In genomic region chr20:61802721-61803311, GRCh38 we compare ENCODE assay signal across 19 cellular contexts.
A peak's percentile ranks its signal among the peaks of the same experiment; 100 is the strongest.
DNase-seq lines count a peak whose midpoint lies in the region; ATAC-seq, FAIRE-seq and TF ChIP-seq lines count a peak whose summit lies in the region.
"Had no signal": no experiment of that assay in that cellular context is flagged by ENCODE, and none has a peak within 500 bp of the region (broad histone marks: within the 10 kb centered on the region; RNA-seq: fewer than 3 reads in every experiment).

No MANE protein-coding gene starts in this region.

- H2BK12ac ChIP-seq in H1 (ENCODE audit: low read depth, low read length): no peak overlapping the region

- no peak overlapping the region for H3K14ac ChIP-seq in H1 (ENCODE audit: insufficient read length)

- TF ChIP-seq RAD21 in H1 (IDR thresholded peaks at IDR 0.05 in 1 of 2, conservative IDR thresholded peaks at IDR 0.05 in 1 of 2; ENCODE audit: low read depth in 2 of 2, low read length in 2 of 2): no peak

- peak overlapping the region; percentile 54 for H4K91ac ChIP-seq in H1 (replicated peaks; ENCODE audit: insufficient read length, low read length)

- CTCF ChIA-PET in H1 (lab: Charles Lee; ENCODE audit: partially characterized antibody): interaction anchor here (1.5 kb wide), 1 partner anchor 15 kb away, joined by 4 read pairs; no protein-coding TSS in a partner anchor

- H3K4me1 Mint-ChIP-seq in nephron progenitor cell: peaks cover 29% of the 10 kb centered on the region

- no peak overlapping the region; the same call in 1 of the 2 replicates for H3K18ac ChIP-seq in H1 (ENCODE audit: extremely low read depth, low read length)

- no peaks in the 10 kb centered on the region for H3K79me2 ChIP-seq in H1 (ENCODE audit: control insufficient read depth in 1 of 2, insufficient read depth in 2 of 2, low read length in 2 of 2)

- no peak overlapping the region for H3K9ac ChIP-seq in H1 (replicated peaks in 1 of 4; ENCODE audit: extremely low read depth in 1 of 4, low read depth in 3 of 4, low read length in 3 of 4)

- no peak for ATAC-seq in thoracic aorta (ENCODE audit: insufficient number of reproducible peaks, low FRiP score, low read depth)
- ATAC-seq in HG03521 (IDR thresholded peaks at IDR 0.05; ENCODE audit: unreplicated experiment): no peak
- ATAC-seq in HG02588 (IDR thresholded peaks at IDR 0.05; ENCODE audit: unreplicated experiment): no peak
- ATAC-seq in HG02642 (IDR thresholded peaks at IDR 0.05; ENCODE audit: poor library complexity, unreplicated experiment): no peak

- no peak overlapping the region for H3K4me3 Mint-ChIP-seq in nephron progenitor cell

- H3K36me3 ChIP-seq in left ventricle myocardium inferior: no peaks in the 10 kb centered on the region
- H3K36me3 ChIP-seq in H1 (ENCODE audit: control insufficient read depth in 2 of 4, insufficient read depth in 4 of 4, low read length in 3 of 4): no peaks in the 10 kb centered on the region
- H3K36me3 ChIP-seq in thoracic aorta: no peaks in the 10 kb centered on the region

- H4K5ac ChIP-seq in H1 (ENCODE audit: insufficient read length, low read depth, low read length): no peak overlapping the region

- intact Hi-C loops in left ventricle myocardium inferior (cut with micrococcal nuclease) (no loop called here), cardiac septum (cut with DNase I) (no loop called here)

- no peak overlapping the region for H3K23ac ChIP-seq in H1 (ENCODE audit: insufficient read length)

- peak overlapping the region; percentile 64; the same call in 1 of the 2 replicates for H4K8ac ChIP-seq in H1 (ENCODE audit: extremely low read depth, insufficient read depth, low read length)

- no peaks in the 10 kb centered on the region for H3K79me1 ChIP-seq in H1 (ENCODE audit: low read depth, low read length)

- TF ChIP-seq CTCF in left ventricle myocardium inferior (IDR thresholded peaks at IDR 0.05; ENCODE audit: borderline replicate concordance) (no peak), H1 (IDR thresholded peaks at IDR 0.05; ENCODE audit: control extremely low read depth in 1 of 3, insufficient read depth in 1 of 3, low read depth in 1 of 3, low read length in 3 of 3) (no peak), nephron progenitor cell (IDR thresholded peaks at IDR 0.05) (no peak), thoracic aorta (IDR thresholded peaks at IDR 0.05) (no peak)

- H3K36me3 Mint-ChIP-seq in nephron progenitor cell (ENCODE audit: low read depth): no peaks in the 10 kb centered on the region

- H2BK20ac ChIP-seq in H1 (ENCODE audit: low read length): no peak overlapping the region

- 94% methylated on average over 34 of the region's 36 CpGs; no CpG with 5 or more reads in 1 of the 2 experiments for WGBS in H1 (ENCODE audit: extremely low coverage in 1 of 2, insufficient coverage in 1 of 2, insufficient read length in 1 of 2, insufficient replicate concordance in 2 of 2, low coverage in 1 of 2, low lambda C conversion rate in 2 of 2, missing lambda C conversion rate in 1 of 2), 2 experiments

- H3K27me3 ChIP-seq in left ventricle myocardium inferior (ENCODE audit: low read depth): peaks cover 100% of the 10 kb centered on the region
- H3K27me3 ChIP-seq in H1 (replicated peaks in 1 of 4; ENCODE audit: control insufficient read depth in 3 of 4, extremely low read depth in 1 of 4, insufficient read depth in 3 of 4, low read length in 3 of 4): peaks cover 0 to 5% (median 2%) of the 10 kb centered on the region in 4 experiments; a peak in 3 of 7 replicates
- H3K27me3 ChIP-seq in thoracic aorta (replicated peaks; ENCODE audit: insufficient read depth): no peaks in the 10 kb centered on the region

- H3K9me3 ChIP-seq in left ventricle myocardium inferior (replicated peaks) (no peaks in the 10 kb centered on the region), H1 (ENCODE audit: insufficient read depth in 2 of 2, low read depth in 1 of 2, low read length in 1 of 2) (no peaks in the 10 kb centered on the region), thoracic aorta (no peaks in the 10 kb centered on the region)

- no peak overlapping the region for H3K4me3 ChIP-seq in left ventricle myocardium inferior
- H3K4me3 ChIP-seq in H1 (ENCODE audit: extremely low read depth in 1 of 4, insufficient read depth in 2 of 4, low read depth in 3 of 4, low read length in 4 of 4): no peak overlapping the region
- H3K4me3 ChIP-seq in thoracic aorta: peak overlapping the region; percentile 43

- H3K27ac ChIP-seq in left ventricle myocardium inferior (replicated peaks) (no peak overlapping the region), H1 (ENCODE audit: low read depth, low read length) (no peak overlapping the region), thoracic aorta (no peak overlapping the region)

- no peak overlapping the region for H2BK120ac ChIP-seq in H1 (replicated peaks; ENCODE audit: low read depth, low read length)

- POLR2A ChIA-PET in H1 (lab: Charles Lee; ENCODE audit: partially characterized antibody): interaction anchor here (0.7 kb wide), 1 partner anchor 599 kb away, joined by 6 read pairs; no protein-coding TSS in a partner anchor

- DNase-seq in left ventricle myocardium inferior (peak; percentile 12), cardiac septum (ENCODE audit: low spot score) (no peak), H1 (ENCODE audit: low read depth in 1 of 2, low spot score in 2 of 2) (no peak), nephron progenitor cell (no peak), thoracic aorta (ENCODE audit: low spot score) (no peak)
- DNase-seq: Caco-2, GOT3, Karpas-422, NCI-H1417 treated with DMSO at 0.1 percent for 48 hours, NCI-H2029, NCI-H524, OCI-M1, RPMI8226 had no signal

- no peak for TF ChIP-seq POLR2A in H1 (IDR thresholded peaks at IDR 0.05; ENCODE audit: control extremely low read depth in 1 of 2, low read depth in 2 of 2, low read length in 2 of 2)

- no peak overlapping the region for H2AK5ac ChIP-seq in H1 (ENCODE audit: low read depth, low read length)

- FAIRE-seq in H1 (lab: Jason Lieb, UNC): no peak
- FAIRE-seq: A204.1, G401.6, GM12892 had no signal

- peaks cover 27% of the 10 kb centered on the region for H3K27me3 Mint-ChIP-seq in nephron progenitor cell (ENCODE audit: low read depth, poor library complexity)

- peak overlapping the region; percentile 94 for H3K27ac Mint-ChIP-seq in nephron progenitor cell

- H2AFZ ChIP-seq in H1 (ENCODE audit: low read length): no peak overlapping the region

- H3K4me1 ChIP-seq in left ventricle myocardium inferior (peaks cover 5% of the 10 kb centered on the region), H1 (replicated peaks in 1 of 4; ENCODE audit: control insufficient read depth in 3 of 4, insufficient read depth in 4 of 4, low read length in 3 of 4) (peaks cover 0 to 2% (median 0%) of the 10 kb centered on the region in 4 experiments; a peak in 2 of 7 replicates), thoracic aorta (ENCODE audit: control insufficient read depth in 1 of 2, low read depth in 2 of 2) (peaks cover 0 to 12% of the 10 kb centered on the region in 2 donors)
- H3K4me1 ChIP-seq: Caco-2 had no signal

- no peaks in the 10 kb centered on the region for H3K23me2 ChIP-seq in H1 (ENCODE audit: low read depth, low read length)

- no peak for TF ChIP-seq EP300 in H1 (IDR thresholded peaks at IDR 0.05; ENCODE audit: borderline replicate concordance in 1 of 2, low read depth in 2 of 2, low read length in 2 of 2)

- H4K20me1 ChIP-seq in H1 (replicated peaks in 1 of 2; ENCODE audit: control insufficient read depth in 1 of 2, insufficient read depth in 2 of 2, low read length in 2 of 2): peaks cover 0 to 4% of the 10 kb centered on the region in 2 experiments

- no peak overlapping the region for H3K4ac ChIP-seq in H1 (replicated peaks; ENCODE audit: insufficient read length, low read depth, low read length)

- H3K56ac ChIP-seq in H1 (replicated peaks; ENCODE audit: insufficient read length, low read depth, low read length): no peak overlapping the region

- no peak overlapping the region for H2BK15ac ChIP-seq in H1 (ENCODE audit: low read length)

- H3K4me2 ChIP-seq in H1 (ENCODE audit: insufficient read depth in 1 of 2, low read depth in 2 of 2, low read length in 2 of 2): no peak overlapping the region

- H2BK5ac ChIP-seq in H1 (ENCODE audit: low read depth, low read length): no peak overlapping the region

- no peaks in the 10 kb centered on the region for H3K9me3 Mint-ChIP-seq in nephron progenitor cell

TF ChIP-seq in H1, 55 proteins besides CTCF, POLR2A, EP300 and RAD21:
- TF ChIP-seq NRF1 (IDR thresholded peaks at IDR 0.05; ENCODE audit: low read depth, low read length) (no peak), CBX8 (IDR thresholded peaks at IDR 0.05; ENCODE audit: borderline replicate concordance, low read depth, low read length) (no peak), YY1 (IDR thresholded peaks at IDR 0.05; ENCODE audit: low read depth, low read length) (no peak), HDAC6 (IDR thresholded peaks at IDR 0.05; ENCODE audit: low read depth, low read length) (no peak), SIN3A (conservative IDR thresholded peaks at IDR 0.05 in 1 of 2, IDR thresholded peaks at IDR 0.05 in 1 of 2; ENCODE audit: low read depth in 1 of 2, low read length in 2 of 2) (no peak), RNF2 (IDR thresholded peaks at IDR 0.05; ENCODE audit: borderline replicate concordance, low read depth, low read length, missing control alignments, poor library complexity, severe bottlenecking) (no peak), HDAC2 (IDR thresholded peaks at IDR 0.05; ENCODE audit: borderline replicate concordance in 1 of 2, low read depth in 2 of 2, low read length in 2 of 2) (no peak), ASH2L (IDR thresholded peaks at IDR 0.05; ENCODE audit: low read length) (no peak), POLR2AphosphoS5 (IDR thresholded peaks at IDR 0.05; ENCODE audit: low read depth, low read length) (no peak), SAP30 (IDR thresholded peaks at IDR 0.05; ENCODE audit: insufficient read depth, insufficient replicate concordance, low read length) (no peak), KDM5A (IDR thresholded peaks at IDR 0.05; ENCODE audit: low read length) (no peak), SP2 (IDR thresholded peaks at IDR 0.05; ENCODE audit: low read length) (no peak), KDM4A (IDR thresholded peaks at IDR 0.05; ENCODE audit: low read depth, low read length, severe bottlenecking) (no peak), POU5F1 (IDR thresholded peaks at IDR 0.05; ENCODE audit: low read depth, low read length) (no peak), EZH2 (IDR thresholded peaks at IDR 0.05; ENCODE audit: low read depth, low read length, severe bottlenecking) (no peak)
TF ChIP-seq in H1: peak in this region for 0.
